9 cellular contexts compared by ENCODE assay signal in genomic region chr3:132788299-132788698, GRCh38.
DNase-seq lines count a peak whose midpoint lies in the region; ATAC-seq and TF ChIP-seq lines count a peak whose summit lies in the region.
"Had no signal": no experiment of that assay in that cellular context is flagged by ENCODE, and none has a peak within 500 bp of the region (broad histone marks: within the 10 kb centered on the region; RNA-seq: fewer than 3 reads in every experiment).

No MANE protein-coding gene starts in this region.

- no peak overlapping the region for H3K4me3 Mint-ChIP-seq in activated T-helper 17 cell treated with anti-CD3 and anti-CD28 coated beads, Interleukin-2, amount 50 U/mL, for 72 hours
- H3K4me3 Mint-ChIP-seq: activated T-cell treated with anti-CD3 and anti-CD28 coated beads, Interleukin-2, amount 50 U/mL, for 24 hours had no signal

- no peaks in the 10 kb centered on the region for H3K4me1 Mint-ChIP-seq in activated T-helper 17 cell treated with anti-CD3 and anti-CD28 coated beads, Interleukin-2, amount 50 U/mL, for 72 hours

- TF ChIP-seq POLR2A in erythroblast (IDR thresholded peaks at IDR 0.05; ENCODE audit: low read length) = no peak

- no peak for ATAC-seq in activated T-helper 17 cell treated with anti-CD3 and anti-CD28 coated beads, Interleukin-2, amount 50 U/mL, for 72 hours (replicated peaks)

- H3K27me3 Mint-ChIP-seq in activated T-helper 17 cell treated with anti-CD3 and anti-CD28 coated beads, Interleukin-2, amount 50 U/mL, for 72 hours = peaks cover 28% of the 10 kb centered on the region

- DNase-seq in DMS79 (lab: John Stamatoyannopoulos, UW) (peak; percentile 57), NCI-H446 (lab: John Stamatoyannopoulos, UW) (peak; percentile 63 to 77), erythroblast (lab: John Stamatoyannopoulos, UW) (peak; percentile 59 to 85), non-pigmented ciliary epithelial cell (ENCODE audit: low read depth) (peak; percentile 35), NOMO-1 (lab: John Stamatoyannopoulos, UW; ENCODE audit: unreplicated experiment in 2 of 2) (no peak)
- no peak for DNase-seq in stimulated activated naive CD4-positive, alpha-beta T cell (lab: John Stamatoyannopoulos, UW)
- DNase-seq in activated CD4-positive, alpha-beta T cell treated with anti-CD3 and anti-CD28 coated beads for 4 hours = no peak
- DNase-seq: activated T-cell treated with anti-CD3 and anti-CD28 coated beads, Interleukin-2, amount 50 U/mL, for 24 hours had no signal

- no peak overlapping the region for H3K27ac Mint-ChIP-seq in activated T-helper 17 cell treated with anti-CD3 and anti-CD28 coated beads, Interleukin-2, amount 50 U/mL, for 72 hours
- H3K27ac Mint-ChIP-seq: activated T-cell treated with anti-CD3 and anti-CD28 coated beads, Interleukin-2, amount 50 U/mL, for 24 hours had no signal

- no peaks in the 10 kb centered on the region for H3K9me3 Mint-ChIP-seq in activated T-helper 17 cell treated with anti-CD3 and anti-CD28 coated beads, Interleukin-2, amount 50 U/mL, for 72 hours
- H3K9me3 Mint-ChIP-seq: activated T-cell treated with anti-CD3 and anti-CD28 coated beads, Interleukin-2, amount 50 U/mL, for 24 hours had no signal

- no peaks in the 10 kb centered on the region for H3K36me3 Mint-ChIP-seq in activated T-helper 17 cell treated with anti-CD3 and anti-CD28 coated beads, Interleukin-2, amount 50 U/mL, for 72 hours (ENCODE audit: low read depth)

Comparison
In these comparisons a context has a peak if more than half of its experiments do, and no peak if none do; other contexts are left out.
1. DNase-seq: peak in DMS79 (single experiment), NCI-H446 (2 of 2), erythroblast (2 of 2) and non-pigmented ciliary epithelial cell (single experiment); none in stimulated activated naive CD4-positive, alpha-beta T cell (0 of 6), activated CD4-positive, alpha-beta T cell treated with anti-CD3 and anti-CD28 coated beads for 4 hours (0 of 2) and NOMO-1 (0 of 2).